Comparison of ENCODE assay signal across 1 cellular context in genomic region chr15:80958818-80959495, GRCh38.
TF ChIP-seq lines count a peak whose summit lies in the region.

No MANE protein-coding gene starts in this region.

TF ChIP-seq in H1, 55 proteins besides CTCF, POLR2A, EP300 and RAD21:
- TF ChIP-seq E2F6 (IDR thresholded peaks at IDR 0.05): no peak
- no peak for TF ChIP-seq NANOG (IDR thresholded peaks at IDR 0.05; ENCODE audit: insufficient read depth, low read depth, low read length, poor library complexity, severe bottlenecking)
- no peak for TF ChIP-seq USF2 (IDR thresholded peaks at IDR 0.05; ENCODE audit: low read length)
- TF ChIP-seq HDAC6 (IDR thresholded peaks at IDR 0.05; ENCODE audit: low read depth, low read length): no peak
- no peak for TF ChIP-seq TAF1 (IDR thresholded peaks at IDR 0.05; ENCODE audit: low read depth, low read length)
- TF ChIP-seq MAFK (IDR thresholded peaks at IDR 0.05; ENCODE audit: low read depth, low read length): no peak
- TF ChIP-seq JUND (IDR thresholded peaks at IDR 0.05; ENCODE audit: low read length): no peak
- TF ChIP-seq YY1 (IDR thresholded peaks at IDR 0.05; ENCODE audit: low read depth, low read length): no peak
- no peak for TF ChIP-seq SUZ12 (IDR thresholded peaks at IDR 0.05; ENCODE audit: low read length)
- no peak for TF ChIP-seq MAX (IDR thresholded peaks at IDR 0.05)
- TF ChIP-seq RFX5 (IDR thresholded peaks at IDR 0.05; ENCODE audit: borderline replicate concordance, low read depth, low read length): no peak
- TF ChIP-seq CHD7 (IDR thresholded peaks at IDR 0.05; ENCODE audit: insufficient replicate concordance, low read length): no peak
- TF ChIP-seq SAP30 (IDR thresholded peaks at IDR 0.05; ENCODE audit: insufficient read depth, insufficient replicate concordance, low read length): no peak
- TF ChIP-seq GABPA (IDR thresholded peaks at IDR 0.05; ENCODE audit: borderline replicate concordance, insufficient read depth, low read length): no peak
- TF ChIP-seq TCF12 (IDR thresholded peaks at IDR 0.05; ENCODE audit: low read depth, low read length): no peak
- TF ChIP-seq KDM4A (IDR thresholded peaks at IDR 0.05; ENCODE audit: low read depth, low read length, severe bottlenecking): no peak
- TF ChIP-seq JUN (IDR thresholded peaks at IDR 0.05; ENCODE audit: low read depth, low read length): no peak
- no peak for TF ChIP-seq FOSL1 (IDR thresholded peaks at IDR 0.05; ENCODE audit: insufficient read depth, low read depth, low read length)
